1 cellular context compared by ENCODE assay signal in the genomic region with DNA sequence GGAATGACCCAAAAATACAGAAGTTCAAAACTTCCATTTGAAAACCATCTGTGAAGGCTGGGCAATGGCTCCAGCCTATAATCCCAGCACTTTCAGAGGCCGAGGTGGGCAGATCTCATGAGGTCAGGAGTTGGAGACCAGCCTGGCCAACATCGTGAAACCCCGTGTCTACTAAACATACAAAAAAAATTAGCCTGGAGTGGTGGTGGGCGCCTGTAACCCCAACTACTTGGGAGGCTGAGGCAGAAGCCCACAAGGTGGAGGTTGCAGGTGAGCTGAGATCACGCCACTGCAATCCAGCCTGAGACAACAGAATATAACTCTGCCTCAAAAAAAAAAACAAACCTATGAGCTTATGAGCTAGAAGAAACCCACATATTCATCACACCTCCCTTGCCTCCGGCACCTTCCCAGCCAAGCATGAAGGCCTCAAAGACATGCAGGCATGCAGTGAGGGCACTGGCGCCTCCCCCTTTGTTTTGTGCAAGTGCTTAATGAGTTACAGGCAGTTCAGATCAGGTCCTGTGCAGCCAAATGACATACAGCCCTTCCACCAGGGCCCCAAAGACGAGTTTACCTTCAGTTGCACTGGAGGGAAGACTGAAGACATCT.
A peak's percentile ranks its signal among the peaks of the same experiment; 100 is the strongest.
TF ChIP-seq lines count a peak whose summit lies in the region.

No MANE protein-coding gene starts in this region.

TF ChIP-seq in HEK293, 187 proteins besides CTCF, POLR2A, EP300 and RAD21 (continued from another document):
- TF ChIP-seq, protein P1, sequence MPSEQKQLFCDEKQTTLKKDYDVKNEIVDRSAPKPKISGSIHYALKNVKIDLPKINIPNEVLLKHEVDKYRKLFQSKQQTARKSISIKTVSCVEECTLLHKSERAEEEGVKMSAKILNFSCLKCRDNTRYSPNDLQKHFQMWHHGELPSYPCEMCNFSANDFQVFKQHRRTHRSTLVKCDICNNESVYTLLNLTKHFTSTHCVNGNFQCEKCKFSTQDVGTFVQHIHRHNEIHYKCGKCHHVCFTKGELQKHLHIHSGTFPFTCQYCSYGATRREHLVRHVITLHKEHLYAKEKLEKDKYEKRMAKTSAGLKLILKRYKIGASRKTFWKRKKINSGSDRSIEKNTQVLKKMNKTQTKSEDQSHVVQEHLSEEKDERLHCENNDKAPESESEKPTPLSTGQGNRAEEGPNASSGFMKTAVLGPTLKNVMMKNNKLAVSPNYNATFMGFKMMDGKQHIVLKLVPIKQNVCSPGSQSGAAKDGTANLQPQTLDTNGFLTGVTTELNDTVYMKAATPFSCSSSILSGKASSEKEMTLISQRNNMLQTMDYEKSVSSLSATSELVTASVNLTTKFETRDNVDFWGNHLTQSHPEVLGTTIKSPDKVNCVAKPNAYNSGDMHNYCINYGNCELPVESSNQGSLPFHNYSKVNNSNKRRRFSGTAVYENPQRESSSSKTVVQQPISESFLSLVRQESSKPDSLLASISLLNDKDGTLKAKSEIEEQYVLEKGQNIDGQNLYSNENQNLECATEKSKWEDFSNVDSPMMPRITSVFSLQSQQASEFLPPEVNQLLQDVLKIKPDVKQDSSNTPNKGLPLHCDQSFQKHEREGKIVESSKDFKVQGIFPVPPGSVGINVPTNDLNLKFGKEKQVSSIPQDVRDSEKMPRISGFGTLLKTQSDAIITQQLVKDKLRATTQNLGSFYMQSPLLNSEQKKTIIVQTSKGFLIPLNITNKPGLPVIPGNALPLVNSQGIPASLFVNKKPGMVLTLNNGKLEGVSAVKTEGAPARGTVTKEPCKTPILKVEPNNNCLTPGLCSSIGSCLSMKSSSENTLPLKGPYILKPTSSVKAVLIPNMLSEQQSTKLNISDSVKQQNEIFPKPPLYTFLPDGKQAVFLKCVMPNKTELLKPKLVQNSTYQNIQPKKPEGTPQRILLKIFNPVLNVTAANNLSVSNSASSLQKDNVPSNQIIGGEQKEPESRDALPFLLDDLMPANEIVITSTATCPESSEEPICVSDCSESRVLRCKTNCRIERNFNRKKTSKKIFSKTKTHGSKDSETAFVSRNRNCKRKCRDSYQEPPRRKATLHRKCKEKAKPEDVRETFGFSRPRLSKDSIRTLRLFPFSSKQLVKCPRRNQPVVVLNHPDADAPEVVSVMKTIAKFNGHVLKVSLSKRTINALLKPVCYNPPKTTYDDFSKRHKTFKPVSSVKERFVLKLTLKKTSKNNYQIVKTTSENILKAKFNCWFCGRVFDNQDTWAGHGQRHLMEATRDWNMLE (tag by site-specific recombination; conservative IDR thresholded peaks at IDR 0.05; ENCODE audit: low read depth) = no peak
- TF ChIP-seq ZNF138 (tag by site-specific recombination; IDR thresholded peaks at IDR 0.05; ENCODE audit: borderline replicate concordance) (no peak), RBAK (tag by site-specific recombination; IDR thresholded peaks at IDR 0.05) (no peak), ZNF747 (tag by site-specific recombination; IDR thresholded peaks at IDR 0.05) (no peak)
- TF ChIP-seq, protein P2, sequence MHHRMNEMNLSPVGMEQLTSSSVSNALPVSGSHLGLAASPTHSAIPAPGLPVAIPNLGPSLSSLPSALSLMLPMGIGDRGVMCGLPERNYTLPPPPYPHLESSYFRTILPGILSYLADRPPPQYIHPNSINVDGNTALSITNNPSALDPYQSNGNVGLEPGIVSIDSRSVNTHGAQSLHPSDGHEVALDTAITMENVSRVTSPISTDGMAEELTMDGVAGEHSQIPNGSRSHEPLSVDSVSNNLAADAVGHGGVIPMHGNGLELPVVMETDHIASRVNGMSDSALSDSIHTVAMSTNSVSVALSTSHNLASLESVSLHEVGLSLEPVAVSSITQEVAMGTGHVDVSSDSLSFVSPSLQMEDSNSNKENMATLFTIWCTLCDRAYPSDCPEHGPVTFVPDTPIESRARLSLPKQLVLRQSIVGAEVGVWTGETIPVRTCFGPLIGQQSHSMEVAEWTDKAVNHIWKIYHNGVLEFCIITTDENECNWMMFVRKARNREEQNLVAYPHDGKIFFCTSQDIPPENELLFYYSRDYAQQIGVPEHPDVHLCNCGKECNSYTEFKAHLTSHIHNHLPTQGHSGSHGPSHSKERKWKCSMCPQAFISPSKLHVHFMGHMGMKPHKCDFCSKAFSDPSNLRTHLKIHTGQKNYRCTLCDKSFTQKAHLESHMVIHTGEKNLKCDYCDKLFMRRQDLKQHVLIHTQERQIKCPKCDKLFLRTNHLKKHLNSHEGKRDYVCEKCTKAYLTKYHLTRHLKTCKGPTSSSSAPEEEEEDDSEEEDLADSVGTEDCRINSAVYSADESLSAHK (tag by site-specific recombination; IDR thresholded peaks at IDR 0.05) = 0 out of 2 replicates have a peak, but pooled peaks have one; percentile 10
- TF ChIP-seq, protein P3, sequence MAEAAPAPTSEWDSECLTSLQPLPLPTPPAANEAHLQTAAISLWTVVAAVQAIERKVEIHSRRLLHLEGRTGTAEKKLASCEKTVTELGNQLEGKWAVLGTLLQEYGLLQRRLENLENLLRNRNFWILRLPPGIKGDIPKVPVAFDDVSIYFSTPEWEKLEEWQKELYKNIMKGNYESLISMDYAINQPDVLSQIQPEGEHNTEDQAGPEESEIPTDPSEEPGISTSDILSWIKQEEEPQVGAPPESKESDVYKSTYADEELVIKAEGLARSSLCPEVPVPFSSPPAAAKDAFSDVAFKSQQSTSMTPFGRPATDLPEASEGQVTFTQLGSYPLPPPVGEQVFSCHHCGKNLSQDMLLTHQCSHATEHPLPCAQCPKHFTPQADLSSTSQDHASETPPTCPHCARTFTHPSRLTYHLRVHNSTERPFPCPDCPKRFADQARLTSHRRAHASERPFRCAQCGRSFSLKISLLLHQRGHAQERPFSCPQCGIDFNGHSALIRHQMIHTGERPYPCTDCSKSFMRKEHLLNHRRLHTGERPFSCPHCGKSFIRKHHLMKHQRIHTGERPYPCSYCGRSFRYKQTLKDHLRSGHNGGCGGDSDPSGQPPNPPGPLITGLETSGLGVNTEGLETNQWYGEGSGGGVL (tag by site-specific recombination; IDR thresholded peaks at IDR 0.05) = no peak
- TF ChIP-seq, protein P4, sequence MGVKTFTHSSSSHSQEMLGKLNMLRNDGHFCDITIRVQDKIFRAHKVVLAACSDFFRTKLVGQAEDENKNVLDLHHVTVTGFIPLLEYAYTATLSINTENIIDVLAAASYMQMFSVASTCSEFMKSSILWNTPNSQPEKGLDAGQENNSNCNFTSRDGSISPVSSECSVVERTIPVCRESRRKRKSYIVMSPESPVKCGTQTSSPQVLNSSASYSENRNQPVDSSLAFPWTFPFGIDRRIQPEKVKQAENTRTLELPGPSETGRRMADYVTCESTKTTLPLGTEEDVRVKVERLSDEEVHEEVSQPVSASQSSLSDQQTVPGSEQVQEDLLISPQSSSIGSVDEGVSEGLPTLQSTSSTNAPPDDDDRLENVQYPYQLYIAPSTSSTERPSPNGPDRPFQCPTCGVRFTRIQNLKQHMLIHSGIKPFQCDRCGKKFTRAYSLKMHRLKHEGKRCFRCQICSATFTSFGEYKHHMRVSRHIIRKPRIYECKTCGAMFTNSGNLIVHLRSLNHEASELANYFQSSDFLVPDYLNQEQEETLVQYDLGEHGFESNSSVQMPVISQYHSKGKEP (tag by site-specific recombination; IDR thresholded peaks at IDR 0.05) = peak; percentile 98
TF ChIP-seq in HEK293: peak in this region for 6.
